ENCODE assay signal across 8 cellular contexts in the genomic region with DNA sequence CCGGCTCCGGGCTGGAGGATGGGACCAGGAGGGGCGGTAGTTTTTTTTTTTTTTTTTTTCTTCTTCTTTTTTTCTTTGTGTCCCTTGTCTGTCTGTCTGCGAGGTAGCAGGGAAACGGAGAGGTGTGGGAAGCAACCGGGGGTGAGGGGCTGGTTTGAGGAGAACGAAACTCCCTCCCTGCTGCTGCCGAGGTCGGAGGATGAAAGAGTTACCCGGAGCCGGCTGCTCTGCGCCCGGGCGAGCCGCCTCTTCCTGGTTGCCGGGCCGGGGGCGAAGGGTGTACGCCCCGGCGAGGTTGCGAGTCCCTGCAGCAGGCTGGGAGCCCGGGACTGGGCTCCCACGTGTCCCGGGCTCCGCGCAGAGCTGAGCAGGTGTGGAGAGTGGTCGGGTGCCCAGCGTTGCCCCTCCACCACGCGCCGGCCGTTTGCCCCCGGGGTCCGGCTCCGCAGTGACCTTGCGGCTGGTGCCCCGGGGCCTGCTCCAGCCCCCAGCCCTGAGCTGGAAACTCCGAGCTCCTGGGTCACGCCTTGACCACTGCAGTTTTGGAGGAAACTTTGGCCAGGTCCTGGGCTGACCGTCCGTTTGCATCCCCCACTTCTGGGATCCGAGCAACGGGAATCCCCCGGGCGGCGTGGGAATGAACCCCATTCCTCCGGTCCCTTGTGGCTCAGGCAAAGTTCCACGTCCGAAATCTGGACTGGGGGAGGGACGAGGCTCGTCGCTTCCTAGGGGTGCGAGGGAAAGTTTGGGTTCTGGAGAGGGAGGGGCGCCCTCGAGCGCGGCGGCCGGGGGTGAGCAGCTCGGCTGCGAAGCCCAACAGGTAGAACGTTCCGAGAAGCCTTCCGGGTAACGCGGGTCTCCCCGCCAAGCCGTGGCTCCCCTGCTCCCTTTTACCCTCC. TPM values are rescaled to one million over a fixed set of nuclear protein-coding genes. Genes with fewer than 3 reads are reported as not detected.
DNase-seq lines count a peak whose midpoint lies in the region; ATAC-seq and TF ChIP-seq lines count a peak whose summit lies in the region.

No MANE protein-coding gene starts in this region.

- H3K4me3 ChIP-seq in gastroesophageal sphincter (peak overlapping the region; percentile 62 to 75), ovary (peak overlapping the region; percentile 72)

- TF ChIP-seq POLR2A in gastroesophageal sphincter (IDR thresholded peaks at IDR 0.05) (no peak), ovary (IDR thresholded peaks at IDR 0.05) (no peak)

- intact Hi-C loops in ovary (cut with DNase I), result loop anchor here in 1 of 4 donors (10.0 kb wide), 1 partner anchor 407 kb away; no protein-coding TSS in a partner anchor

- DNase-seq in NCI-H774 (lab: John Stamatoyannopoulos, UW), result peak; percentile 22
- DNase-seq in activated effector memory CD4-positive, alpha-beta T cell treated with Interleukin-2 at 50 U/mL for 16 hours, result peak; percentile 51
- peak; percentile 23 to 52 (median 28) for DNase-seq in ovary
- no peak for DNase-seq in superior temporal gyrus (ENCODE audit: extremely low spot score)
- no peak for DNase-seq in NCI-H226
- no peak for DNase-seq in NCI-H446 treated with DMSO at 0.1 percent for 48 hours (lab: John Stamatoyannopoulos, UW)

- TF ChIP-seq CTCF in gastroesophageal sphincter (IDR thresholded peaks at IDR 0.05) (no peak), ovary (IDR thresholded peaks at IDR 0.05) (no peak)

- H3K27me3 ChIP-seq in gastroesophageal sphincter, result no peaks in the 10 kb centered on the region
- H3K27me3 ChIP-seq in ovary, result no peaks in the 10 kb centered on the region

- ATAC-seq in GM18511 (IDR thresholded peaks at IDR 0.05; ENCODE audit: unreplicated experiment) (peak; percentile 22), gastroesophageal sphincter (no peak)

- 1% methylated on average over 10 of the region's 69 CpGs; no CpG with 5 or more reads in 1 of the 2 donors for WGBS in gastroesophageal sphincter (ENCODE audit: low coverage in 1 of 2), 2 donors
- 0% methylated on average over 57 to 69 of the region's 69 CpGs for WGBS in ovary, 3 donors

- peaks cover 0 to 50% (median 9%) of the 10 kb centered on the region in 3 donors for H3K4me1 ChIP-seq in gastroesophageal sphincter
- no peaks in the 10 kb centered on the region for H3K4me1 ChIP-seq in ovary (ENCODE audit: insufficient read depth)

- H3K9me3 ChIP-seq in gastroesophageal sphincter (no peaks in the 10 kb centered on the region), ovary (no peaks in the 10 kb centered on the region)

- no peak for TF ChIP-seq EP300 in gastroesophageal sphincter (IDR thresholded peaks at IDR 0.05)
- TF ChIP-seq EP300 in ovary (IDR thresholded peaks at IDR 0.05), result no peak

- H3K36me3 ChIP-seq in gastroesophageal sphincter, result no peaks in the 10 kb centered on the region
- H3K36me3 ChIP-seq in ovary, result no peaks in the 10 kb centered on the region

- H3K27ac ChIP-seq in gastroesophageal sphincter (peak overlapping the region in 3 of 4 donors; percentile 69 to 87 (median 72)), ovary (peak overlapping the region; percentile 21 to 39)

RNA-seq across cellular contexts. Expression of a gene that starts 1.2 kb away (rescaled TPM):
- total RNA-seq in gastroesophageal sphincter (10 to 100 TPM in 2 of 4 donors, 1 to 10 TPM in 2; 4.3 to 15.6 (median 11.0) TPM), ovary (10 to 100 TPM in 5 of 7 donors, 1 to 10 TPM in 2; 4.2 to 39.9 (median 20.1) TPM)
- polyA plus RNA-seq in ovary, result 10 to 100 TPM in 1 of 2 donors, 1 to 10 TPM in 1; 4.0 to 23.7 TPM

Comparison
In these comparisons a context has a peak if more than half of its experiments do, and no peak if none do; other contexts are left out.
1. DNase-seq: peak in NCI-H774 (single experiment), activated effector memory CD4-positive, alpha-beta T cell treated with Interleukin-2 at 50 U/mL for 16 hours (single experiment) and ovary (5 of 5); none in superior temporal gyrus (single experiment), NCI-H226 (single experiment) and NCI-H446 treated with DMSO at 0.1 percent for 48 hours (single experiment).